In the genomic region with DNA sequence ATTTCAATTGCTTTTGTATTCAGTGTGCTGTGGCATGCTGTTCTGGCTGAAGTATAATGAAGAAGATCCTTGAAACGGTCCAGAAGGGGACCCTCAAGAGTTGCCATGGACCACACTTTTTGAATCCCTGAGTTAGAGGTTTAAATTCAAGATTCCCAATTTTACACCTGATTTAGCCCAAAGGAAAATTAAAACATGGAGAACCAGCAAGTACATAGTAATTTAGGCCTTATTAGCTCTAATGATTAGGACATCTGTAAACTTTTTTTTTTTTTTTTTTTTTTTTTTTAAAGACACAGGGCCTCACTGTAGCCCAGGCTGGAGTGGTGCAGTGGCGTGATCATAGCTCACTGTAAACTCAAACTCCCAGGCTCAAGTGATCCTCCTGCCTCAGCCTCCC, we compare ENCODE assay signal across 24 cellular contexts.
DNase-seq lines count a peak whose midpoint lies in the region; ATAC-seq, FAIRE-seq and TF ChIP-seq lines count a peak whose summit lies in the region.
"Had no signal": no experiment of that assay in that cellular context is flagged by ENCODE, and none has a peak within 500 bp of the region (broad histone marks: within the 10 kb centered on the region; RNA-seq: fewer than 3 reads in every experiment).

No MANE protein-coding gene starts in this region.

- no peak overlapping the region for H3K27ac ChIP-seq in HEK293 (ENCODE audit: extremely low read depth, low read depth, low read length)
- no peak overlapping the region for H3K27ac ChIP-seq in K562 (ENCODE audit: extremely low read depth, low read depth, low read length)
- peak overlapping the region; percentile 13 for H3K27ac ChIP-seq in smooth muscle cell (ENCODE audit: low read depth)
- H3K27ac ChIP-seq: A549; BLaER1 treated with 17β-estradiol and CSF1 and Interleukin-3, amounts not matched to agents 10 nM and 100 nM had no signal

- peaks cover 28% of the 10 kb centered on the region for H3K4me1 Mint-ChIP-seq in nephron progenitor cell
- H3K4me1 Mint-ChIP-seq in activated CD4-positive, alpha-beta T cell treated with anti-CD3 and anti-CD28 coated beads, Interleukin-2, amount 10 ng/mL, durations not matched to agents 24 days and 14 days = no peaks in the 10 kb centered on the region
- H3K4me1 Mint-ChIP-seq: CD14-positive monocyte had no signal

- POLR2A ChIA-PET in HEK293 (lab: Yijun Ruan, JAX) = interaction anchor here (0.8 to 1.6 kb wide), 4 partner anchors 11 to 232 kb away, joined by 3 to 4 read pairs (median 4); a partner anchor contains a TSS
- POLR2A ChIA-PET in K562 (lab: Yijun Ruan, JAX) = interaction anchor here (0.6 to 1.4 kb wide), 2 partner anchors 10 to 176 kb away, joined by 3 to 5 read pairs; no protein-coding TSS in a partner anchor

- no peak for TF ChIP-seq RAD21 in K562 (CRISPR knock-in tag; conservative IDR thresholded peaks at IDR 0.05 in 1 of 2, IDR thresholded peaks at IDR 0.05 in 1 of 2)

- peak overlapping the region; percentile 65 for H3K27ac Mint-ChIP-seq in nephron progenitor cell
- no peak overlapping the region for H3K27ac Mint-ChIP-seq in activated CD4-positive, alpha-beta T cell treated with anti-CD3 and anti-CD28 coated beads, Interleukin-2, amount 10 ng/mL, durations not matched to agents 24 days and 14 days
- H3K27ac Mint-ChIP-seq: CD14-positive monocyte; CD4-positive, alpha-beta T cell; CD8-positive, alpha-beta memory T cell had no signal

- H3K27me3 ChIP-seq in K562 (ENCODE audit: control insufficient read depth in 2 of 2, insufficient read depth in 2 of 2, low read length in 2 of 2) (peaks cover 23 to 25% of the 10 kb centered on the region in 2 experiments), smooth muscle cell (ENCODE audit: low read depth) (no peaks in the 10 kb centered on the region)
- H3K27me3 ChIP-seq: BE2C; BLaER1 treated with 17β-estradiol and CSF1 and Interleukin-3, amounts not matched to agents 10 nM and 100 nM had no signal

- H3K27me3 Mint-ChIP-seq in nephron progenitor cell (ENCODE audit: low read depth, poor library complexity) = no peaks in the 10 kb centered on the region
- peaks cover 5% of the 10 kb centered on the region for H3K27me3 Mint-ChIP-seq in activated CD4-positive, alpha-beta T cell treated with anti-CD3 and anti-CD28 coated beads, Interleukin-2, amount 10 ng/mL, durations not matched to agents 24 days and 14 days
- H3K27me3 Mint-ChIP-seq: CD4-positive, alpha-beta T cell; CD8-positive, alpha-beta memory T cell had no signal

- H3F3A ChIP-seq in smooth muscle cell (ENCODE audit: low read depth) = no peaks in the 10 kb centered on the region

- H3K79me2 ChIP-seq in K562 (ENCODE audit: control insufficient read depth, insufficient read depth, low read length) (no peaks in the 10 kb centered on the region), smooth muscle cell (ENCODE audit: low read depth) (peaks cover 100% of the 10 kb centered on the region)

- H3K36me3 Mint-ChIP-seq in nephron progenitor cell (ENCODE audit: low read depth) = peaks cover 24% of the 10 kb centered on the region
- no peaks in the 10 kb centered on the region for H3K36me3 Mint-ChIP-seq in activated CD4-positive, alpha-beta T cell treated with anti-CD3 and anti-CD28 coated beads, Interleukin-2, amount 10 ng/mL, durations not matched to agents 24 days and 14 days (ENCODE audit: low read depth)
- H3K36me3 Mint-ChIP-seq: CD14-positive monocyte; CD8-positive, alpha-beta memory T cell had no signal

- in situ Hi-C loops in K562 (cut with MboI) = no loop called here

- FAIRE-seq in K562 (lab: Jason Lieb, UNC) = peak; percentile 44
- FAIRE-seq: A549, GM12891, GM18507, H54 had no signal

- H4K20me1 ChIP-seq in K562 (replicated peaks; ENCODE audit: control insufficient read depth, insufficient read depth, low read length) (no peaks in the 10 kb centered on the region), smooth muscle cell (ENCODE audit: low read depth) (peaks cover 96% of the 10 kb centered on the region)
- H4K20me1 ChIP-seq: BLaER1 treated with 17β-estradiol and CSF1 and Interleukin-3, amounts not matched to agents 10 nM and 100 nM had no signal

- no peak overlapping the region for H3K9ac ChIP-seq in K562 (ENCODE audit: insufficient read depth in 1 of 2, low read depth in 2 of 2, low read length in 2 of 2)
- H3K9ac ChIP-seq in smooth muscle cell (ENCODE audit: low read depth) = no peak overlapping the region
- H3K9ac ChIP-seq: BLaER1 treated with 17β-estradiol and CSF1 and Interleukin-3, amounts not matched to agents 10 nM and 100 nM had no signal

- CTCF ChIA-PET in HEK293 (lab: Yijun Ruan, JAX) (interaction anchor here (2.2 to 3.2 kb wide), 5 partner anchors 8 to 227 kb away, joined by 10 to 18 read pairs (median 11); no protein-coding TSS in a partner anchor), K562 (lab: Yijun Ruan, JAX; ENCODE audit: low intra/inter-chr PET ratio) (no interaction called here)

- no peak for TF ChIP-seq CTCF in HEK293 (tag by site-specific recombination; IDR thresholded peaks at IDR 0.05)
- TF ChIP-seq CTCF in K562 (IDR thresholded peaks at IDR 0.05 in 2 of 3, conservative IDR thresholded peaks at IDR 0.05 in 1 of 3; ENCODE audit: insufficient read depth in 2 of 3, low read depth in 1 of 3, low read length in 3 of 3) = no peak
- TF ChIP-seq CTCF in nephron progenitor cell (IDR thresholded peaks at IDR 0.05) = no peak
- TF ChIP-seq CTCF in smooth muscle cell (IDR thresholded peaks at IDR 0.05; ENCODE audit: borderline replicate concordance, insufficient read depth, poor library complexity, severe bottlenecking) = no peak

- H3K4me3 Mint-ChIP-seq in nephron progenitor cell = no peak overlapping the region
- H3K4me3 Mint-ChIP-seq in activated CD4-positive, alpha-beta T cell treated with anti-CD3 and anti-CD28 coated beads, Interleukin-2, amount 10 ng/mL, durations not matched to agents 24 days and 14 days = no peak overlapping the region
- H3K4me3 Mint-ChIP-seq: CD14-positive monocyte; CD4-positive, alpha-beta T cell; CD8-positive, alpha-beta memory T cell had no signal

- DNase-seq in K562 (ENCODE audit: extremely low read depth in 1 of 4, low spot score in 3 of 4) (no peak), nephron progenitor cell (no peak), smooth muscle cell (lab: John Stamatoyannopoulos, UW; ENCODE audit: unreplicated experiment) (no peak), NCI-H146 (lab: John Stamatoyannopoulos, UW) (no peak)
- DNase-seq in activated CD4-positive, alpha-beta T cell treated with anti-CD3 and anti-CD28 coated beads, Interleukin-2, amount 10 ng/mL, durations not matched to agents 24 days and 14 days = no peak
- DNase-seq: 8988T; ACHN; AML-193; BE2C; CD4-positive, alpha-beta T cell; CD8-positive, alpha-beta memory T cell; DMS 273 treated with DMSO at 0.1 percent for 48 hours; DMS79; GF-D8; GOT3 had no signal

- H3K36me3 ChIP-seq in HEK293 (ENCODE audit: control insufficient read depth in 2 of 2, insufficient read depth in 1 of 2, low read length in 2 of 2) (peaks cover 3 to 8% of the 10 kb centered on the region in 2 experiments; a peak in 2 of 3 replicates), K562 (ENCODE audit: control insufficient read depth, insufficient read depth, low read length) (no peaks in the 10 kb centered on the region), smooth muscle cell (ENCODE audit: low read depth) (no peaks in the 10 kb centered on the region)
- H3K36me3 ChIP-seq: HAP-1 had no signal

- 3% methylated on average over 2 of the region's 2 CpGs for WGBS in K562 (ENCODE audit: insufficient coverage, low coverage, missing lambda C conversion rate)
- 91% methylated on average over 2 of the region's 2 CpGs for WGBS in smooth muscle cell (ENCODE audit: low lambda C conversion rate)

- no peak overlapping the region for H3K4me3 ChIP-seq in HEK293 (ENCODE audit: low read depth, low read length)
- H3K4me3 ChIP-seq in K562 = no peak overlapping the region
- H3K4me3 ChIP-seq in smooth muscle cell = no peak overlapping the region
- H3K4me3 ChIP-seq: A549; BLaER1 treated with 17β-estradiol and CSF1 and Interleukin-3, amounts not matched to agents 10 nM and 100 nM; HAP-1 had no signal

- no peaks in the 10 kb centered on the region for H3K9me3 ChIP-seq in HEK293 (ENCODE audit: control insufficient read depth, insufficient read depth, low read depth, low read length)
- no peaks in the 10 kb centered on the region for H3K9me3 ChIP-seq in K562 (replicated peaks; ENCODE audit: control insufficient read depth, insufficient read depth, low read depth, low read length)
- H3K9me3 ChIP-seq in smooth muscle cell (replicated peaks; ENCODE audit: low read depth) = no peaks in the 10 kb centered on the region
- H3K9me3 ChIP-seq: A549; BE2C; BLaER1 treated with 17β-estradiol and CSF1 and Interleukin-3, amounts not matched to agents 10 nM and 100 nM; HAP-1 had no signal

- BruUV-seq in K562 (replicated peaks; lab: Mats Ljungman, UMichigan) = no TSS peak

- no peaks in the 10 kb centered on the region for H3K9me1 ChIP-seq in K562 (ENCODE audit: control insufficient read depth, insufficient read depth, low read length)

- H3K9me3 Mint-ChIP-seq in nephron progenitor cell = no peaks in the 10 kb centered on the region
- no peaks in the 10 kb centered on the region for H3K9me3 Mint-ChIP-seq in activated CD4-positive, alpha-beta T cell treated with anti-CD3 and anti-CD28 coated beads, Interleukin-2, amount 10 ng/mL, durations not matched to agents 24 days and 14 days
- H3K9me3 Mint-ChIP-seq: CD14-positive monocyte; CD4-positive, alpha-beta T cell; CD8-positive, alpha-beta memory T cell had no signal

- TF ChIP-seq EP300 in K562 (IDR thresholded peaks at IDR 0.05; ENCODE audit: low read length) = no peak

- TF ChIP-seq POLR2A in K562 (conservative IDR thresholded peaks at IDR 0.05) = no peak

- H3K4me2 ChIP-seq in K562 (ENCODE audit: insufficient read depth, low read length) (no peak overlapping the region), smooth muscle cell (no peak overlapping the region)
- H3K4me2 ChIP-seq: A549; BLaER1 treated with 17β-estradiol and CSF1 and Interleukin-3, amounts not matched to agents 10 nM and 100 nM had no signal

- intact Hi-C loops in K562 (cut with micrococcal nuclease) = no loop called here
- intact Hi-C loops in activated CD4-positive, alpha-beta T cell treated with anti-CD3 and anti-CD28 coated beads, Interleukin-2, amount 10 ng/mL, durations not matched to agents 24 days and 14 days (cut with micrococcal nuclease) = no loop called here

- H3K4me1 ChIP-seq in HEK293 (ENCODE audit: control insufficient read depth, insufficient read depth, low read length) (peaks cover 2% of the 10 kb centered on the region; the same call in 1 of the 2 replicates), K562 (replicated peaks in 1 of 2; ENCODE audit: control insufficient read depth in 2 of 2, insufficient read depth in 2 of 2, low read length in 2 of 2) (no peaks in the 10 kb centered on the region), smooth muscle cell (ENCODE audit: low read depth) (peaks cover 3% of the 10 kb centered on the region)
- H3K4me1 ChIP-seq: BE2C; BLaER1 treated with 17β-estradiol and CSF1 and Interleukin-3, amounts not matched to agents 10 nM and 100 nM; HAP-1 had no signal

- ATAC-seq in K562 (no peak), GM18907 (IDR thresholded peaks at IDR 0.05; ENCODE audit: unreplicated experiment) (no peak)

- no peak overlapping the region for H2AFZ ChIP-seq in K562 (ENCODE audit: low read depth, low read length)
- no peak overlapping the region for H2AFZ ChIP-seq in smooth muscle cell (ENCODE audit: low read depth)

TF ChIP-seq in HEK293, 187 proteins besides CTCF, POLR2A, EP300 and RAD21 (continues in another document):
- no peak for TF ChIP-seq ZNF2 (tag by site-specific recombination; IDR thresholded peaks at IDR 0.05)
